1 cellular context compared by ENCODE assay signal in genomic region chr11:655036-655726, GRCh38.
TF ChIP-seq lines count a peak whose summit lies in the region.

No MANE protein-coding gene starts in this region.

TF ChIP-seq in HepG2, 621 proteins besides CTCF, POLR2A, EP300 and RAD21 (continued from another document and continues in another):
- TF ChIP-seq, protein P1, sequence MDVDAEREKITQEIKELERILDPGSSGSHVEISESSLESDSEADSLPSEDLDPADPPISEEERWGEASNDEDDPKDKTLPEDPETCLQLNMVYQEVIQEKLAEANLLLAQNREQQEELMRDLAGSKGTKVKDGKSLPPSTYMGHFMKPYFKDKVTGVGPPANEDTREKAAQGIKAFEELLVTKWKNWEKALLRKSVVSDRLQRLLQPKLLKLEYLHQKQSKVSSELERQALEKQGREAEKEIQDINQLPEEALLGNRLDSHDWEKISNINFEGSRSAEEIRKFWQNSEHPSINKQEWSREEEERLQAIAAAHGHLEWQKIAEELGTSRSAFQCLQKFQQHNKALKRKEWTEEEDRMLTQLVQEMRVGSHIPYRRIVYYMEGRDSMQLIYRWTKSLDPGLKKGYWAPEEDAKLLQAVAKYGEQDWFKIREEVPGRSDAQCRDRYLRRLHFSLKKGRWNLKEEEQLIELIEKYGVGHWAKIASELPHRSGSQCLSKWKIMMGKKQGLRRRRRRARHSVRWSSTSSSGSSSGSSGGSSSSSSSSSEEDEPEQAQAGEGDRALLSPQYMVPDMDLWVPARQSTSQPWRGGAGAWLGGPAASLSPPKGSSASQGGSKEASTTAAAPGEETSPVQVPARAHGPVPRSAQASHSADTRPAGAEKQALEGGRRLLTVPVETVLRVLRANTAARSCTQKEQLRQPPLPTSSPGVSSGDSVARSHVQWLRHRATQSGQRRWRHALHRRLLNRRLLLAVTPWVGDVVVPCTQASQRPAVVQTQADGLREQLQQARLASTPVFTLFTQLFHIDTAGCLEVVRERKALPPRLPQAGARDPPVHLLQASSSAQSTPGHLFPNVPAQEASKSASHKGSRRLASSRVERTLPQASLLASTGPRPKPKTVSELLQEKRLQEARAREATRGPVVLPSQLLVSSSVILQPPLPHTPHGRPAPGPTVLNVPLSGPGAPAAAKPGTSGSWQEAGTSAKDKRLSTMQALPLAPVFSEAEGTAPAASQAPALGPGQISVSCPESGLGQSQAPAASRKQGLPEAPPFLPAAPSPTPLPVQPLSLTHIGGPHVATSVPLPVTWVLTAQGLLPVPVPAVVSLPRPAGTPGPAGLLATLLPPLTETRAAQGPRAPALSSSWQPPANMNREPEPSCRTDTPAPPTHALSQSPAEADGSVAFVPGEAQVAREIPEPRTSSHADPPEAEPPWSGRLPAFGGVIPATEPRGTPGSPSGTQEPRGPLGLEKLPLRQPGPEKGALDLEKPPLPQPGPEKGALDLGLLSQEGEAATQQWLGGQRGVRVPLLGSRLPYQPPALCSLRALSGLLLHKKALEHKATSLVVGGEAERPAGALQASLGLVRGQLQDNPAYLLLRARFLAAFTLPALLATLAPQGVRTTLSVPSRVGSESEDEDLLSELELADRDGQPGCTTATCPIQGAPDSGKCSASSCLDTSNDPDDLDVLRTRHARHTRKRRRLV (CRISPR knock-in tag; IDR thresholded peaks at IDR 0.05): 0 out of 2 replicates have a peak, but pooled peaks have one; percentile 40
- no peak for TF ChIP-seq ZKSCAN8 (CRISPR knock-in tag; IDR thresholded peaks at IDR 0.05; ENCODE audit: borderline replicate concordance)
- TF ChIP-seq, protein P2, sequence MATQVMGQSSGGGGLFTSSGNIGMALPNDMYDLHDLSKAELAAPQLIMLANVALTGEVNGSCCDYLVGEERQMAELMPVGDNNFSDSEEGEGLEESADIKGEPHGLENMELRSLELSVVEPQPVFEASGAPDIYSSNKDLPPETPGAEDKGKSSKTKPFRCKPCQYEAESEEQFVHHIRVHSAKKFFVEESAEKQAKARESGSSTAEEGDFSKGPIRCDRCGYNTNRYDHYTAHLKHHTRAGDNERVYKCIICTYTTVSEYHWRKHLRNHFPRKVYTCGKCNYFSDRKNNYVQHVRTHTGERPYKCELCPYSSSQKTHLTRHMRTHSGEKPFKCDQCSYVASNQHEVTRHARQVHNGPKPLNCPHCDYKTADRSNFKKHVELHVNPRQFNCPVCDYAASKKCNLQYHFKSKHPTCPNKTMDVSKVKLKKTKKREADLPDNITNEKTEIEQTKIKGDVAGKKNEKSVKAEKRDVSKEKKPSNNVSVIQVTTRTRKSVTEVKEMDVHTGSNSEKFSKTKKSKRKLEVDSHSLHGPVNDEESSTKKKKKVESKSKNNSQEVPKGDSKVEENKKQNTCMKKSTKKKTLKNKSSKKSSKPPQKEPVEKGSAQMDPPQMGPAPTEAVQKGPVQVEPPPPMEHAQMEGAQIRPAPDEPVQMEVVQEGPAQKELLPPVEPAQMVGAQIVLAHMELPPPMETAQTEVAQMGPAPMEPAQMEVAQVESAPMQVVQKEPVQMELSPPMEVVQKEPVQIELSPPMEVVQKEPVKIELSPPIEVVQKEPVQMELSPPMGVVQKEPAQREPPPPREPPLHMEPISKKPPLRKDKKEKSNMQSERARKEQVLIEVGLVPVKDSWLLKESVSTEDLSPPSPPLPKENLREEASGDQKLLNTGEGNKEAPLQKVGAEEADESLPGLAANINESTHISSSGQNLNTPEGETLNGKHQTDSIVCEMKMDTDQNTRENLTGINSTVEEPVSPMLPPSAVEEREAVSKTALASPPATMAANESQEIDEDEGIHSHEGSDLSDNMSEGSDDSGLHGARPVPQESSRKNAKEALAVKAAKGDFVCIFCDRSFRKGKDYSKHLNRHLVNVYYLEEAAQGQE (IDR thresholded peaks at IDR 0.05; ENCODE audit: borderline replicate concordance in 1 of 2, low read depth in 1 of 2, low read length in 2 of 2): no peak
- no peak for TF ChIP-seq ZNF577 (CRISPR knock-in tag; IDR thresholded peaks at IDR 0.05; ENCODE audit: borderline replicate concordance, low read depth)
- 0 out of 2 replicates have a peak, but pooled peaks have one; percentile 36 for TF ChIP-seq ZNF761 (CRISPR knock-in tag; conservative IDR thresholded peaks at IDR 0.05)
- peak; percentile 49 for TF ChIP-seq SALL1 (CRISPR knock-in tag; IDR thresholded peaks at IDR 0.05)
- TF ChIP-seq ZNF570 (CRISPR knock-in tag; IDR thresholded peaks at IDR 0.05; ENCODE audit: borderline replicate concordance): no peak
- TF ChIP-seq, protein P3, sequence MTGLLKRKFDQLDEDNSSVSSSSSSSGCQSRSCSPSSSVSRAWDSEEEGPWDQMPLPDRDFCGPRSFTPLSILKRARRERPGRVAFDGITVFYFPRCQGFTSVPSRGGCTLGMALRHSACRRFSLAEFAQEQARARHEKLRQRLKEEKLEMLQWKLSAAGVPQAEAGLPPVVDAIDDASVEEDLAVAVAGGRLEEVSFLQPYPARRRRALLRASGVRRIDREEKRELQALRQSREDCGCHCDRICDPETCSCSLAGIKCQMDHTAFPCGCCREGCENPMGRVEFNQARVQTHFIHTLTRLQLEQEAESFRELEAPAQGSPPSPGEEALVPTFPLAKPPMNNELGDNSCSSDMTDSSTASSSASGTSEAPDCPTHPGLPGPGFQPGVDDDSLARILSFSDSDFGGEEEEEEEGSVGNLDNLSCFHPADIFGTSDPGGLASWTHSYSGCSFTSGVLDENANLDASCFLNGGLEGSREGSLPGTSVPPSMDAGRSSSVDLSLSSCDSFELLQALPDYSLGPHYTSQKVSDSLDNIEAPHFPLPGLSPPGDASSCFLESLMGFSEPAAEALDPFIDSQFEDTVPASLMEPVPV (CRISPR knock-in tag; IDR thresholded peaks at IDR 0.05): no peak
- TF ChIP-seq FOSL2 (CRISPR knock-in tag; IDR thresholded peaks at IDR 0.05): peak; percentile 74
- TF ChIP-seq HHEX (CRISPR knock-in tag; IDR thresholded peaks at IDR 0.05): no peak
- no peak for TF ChIP-seq ATAD3A (CRISPR knock-in tag; IDR thresholded peaks at IDR 0.05)
- no peak for TF ChIP-seq ZNF468 (CRISPR knock-in tag; IDR thresholded peaks at IDR 0.05)
- TF ChIP-seq ZFP36 (IDR thresholded peaks at IDR 0.05; ENCODE audit: borderline replicate concordance, low read depth, low read length, partially characterized antibody): no peak
- no peak for TF ChIP-seq ZNF780A (CRISPR knock-in tag; IDR thresholded peaks at IDR 0.05)
- TF ChIP-seq ZNF501 (CRISPR knock-in tag; IDR thresholded peaks at IDR 0.05): peak; percentile 20; the same call in 1 of the 2 replicates
- TF ChIP-seq, protein P4, sequence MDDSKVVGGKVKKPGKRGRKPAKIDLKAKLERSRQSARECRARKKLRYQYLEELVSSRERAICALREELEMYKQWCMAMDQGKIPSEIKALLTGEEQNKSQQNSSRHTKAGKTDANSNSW (CRISPR knock-in tag; IDR thresholded peaks at IDR 0.05; ENCODE audit: borderline replicate concordance): no peak
- no peak for TF ChIP-seq ZNF24 (IDR thresholded peaks at IDR 0.05)
- no peak for TF ChIP-seq GMEB2 (CRISPR knock-in tag; IDR thresholded peaks at IDR 0.05; ENCODE audit: low read depth)
- TF ChIP-seq ZNF256 (CRISPR knock-in tag; conservative IDR thresholded peaks at IDR 0.05): no peak
- TF ChIP-seq ZNF766 (CRISPR knock-in tag; IDR thresholded peaks at IDR 0.05; ENCODE audit: borderline replicate concordance): no peak
- TF ChIP-seq PRDM4 (CRISPR knock-in tag; IDR thresholded peaks at IDR 0.05; ENCODE audit: borderline replicate concordance): no peak
- peak; percentile 5 for TF ChIP-seq ZEB1 (IDR thresholded peaks at IDR 0.05; ENCODE audit: insufficient replicate concordance, low read depth)
- TF ChIP-seq, protein P5, sequence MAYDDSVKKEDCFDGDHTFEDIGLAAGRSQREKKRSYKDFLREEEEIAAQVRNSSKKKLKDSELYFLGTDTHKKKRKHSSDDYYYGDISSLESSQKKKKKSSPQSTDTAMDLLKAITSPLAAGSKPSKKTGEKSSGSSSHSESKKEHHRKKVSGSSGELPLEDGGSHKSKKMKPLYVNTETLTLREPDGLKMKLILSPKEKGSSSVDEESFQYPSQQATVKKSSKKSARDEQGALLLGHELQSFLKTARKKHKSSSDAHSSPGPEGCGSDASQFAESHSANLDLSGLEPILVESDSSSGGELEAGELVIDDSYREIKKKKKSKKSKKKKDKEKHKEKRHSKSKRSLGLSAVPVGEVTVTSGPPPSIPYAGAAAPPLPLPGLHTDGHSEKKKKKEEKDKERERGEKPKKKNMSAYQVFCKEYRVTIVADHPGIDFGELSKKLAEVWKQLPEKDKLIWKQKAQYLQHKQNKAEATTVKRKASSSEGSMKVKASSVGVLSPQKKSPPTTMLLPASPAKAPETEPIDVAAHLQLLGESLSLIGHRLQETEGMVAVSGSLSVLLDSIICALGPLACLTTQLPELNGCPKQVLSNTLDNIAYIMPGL (CRISPR knock-in tag; IDR thresholded peaks at IDR 0.05; ENCODE audit: borderline replicate concordance in 1 of 2, low read depth in 1 of 2): no peak
- TF ChIP-seq NRL (CRISPR knock-in tag; IDR thresholded peaks at IDR 0.05; ENCODE audit: borderline replicate concordance): no peak
- TF ChIP-seq, protein P6, sequence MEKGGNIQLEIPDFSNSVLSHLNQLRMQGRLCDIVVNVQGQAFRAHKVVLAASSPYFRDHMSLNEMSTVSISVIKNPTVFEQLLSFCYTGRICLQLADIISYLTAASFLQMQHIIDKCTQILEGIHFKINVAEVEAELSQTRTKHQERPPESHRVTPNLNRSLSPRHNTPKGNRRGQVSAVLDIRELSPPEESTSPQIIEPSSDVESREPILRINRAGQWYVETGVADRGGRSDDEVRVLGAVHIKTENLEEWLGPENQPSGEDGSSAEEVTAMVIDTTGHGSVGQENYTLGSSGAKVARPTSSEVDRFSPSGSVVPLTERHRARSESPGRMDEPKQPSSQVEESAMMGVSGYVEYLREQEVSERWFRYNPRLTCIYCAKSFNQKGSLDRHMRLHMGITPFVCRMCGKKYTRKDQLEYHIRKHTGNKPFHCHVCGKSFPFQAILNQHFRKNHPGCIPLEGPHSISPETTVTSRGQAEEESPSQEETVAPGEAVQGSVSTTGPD (CRISPR knock-in tag; IDR thresholded peaks at IDR 0.05): no peak
- TF ChIP-seq ZNF124 (CRISPR knock-in tag; IDR thresholded peaks at IDR 0.05): no peak
- peak; percentile 46; the same call in 1 of the 2 replicates for TF ChIP-seq GFI1 (CRISPR knock-in tag; IDR thresholded peaks at IDR 0.05; ENCODE audit: borderline replicate concordance)
- no peak for TF ChIP-seq GATA4 (IDR thresholded peaks at IDR 0.05; ENCODE audit: borderline replicate concordance, low read depth)
- TF ChIP-seq TIGD3 (CRISPR knock-in tag; IDR thresholded peaks at IDR 0.05; ENCODE audit: borderline replicate concordance): no peak
- TF ChIP-seq ZNF775 (CRISPR knock-in tag; IDR thresholded peaks at IDR 0.05; ENCODE audit: borderline replicate concordance): no peak
- TF ChIP-seq, protein P7, sequence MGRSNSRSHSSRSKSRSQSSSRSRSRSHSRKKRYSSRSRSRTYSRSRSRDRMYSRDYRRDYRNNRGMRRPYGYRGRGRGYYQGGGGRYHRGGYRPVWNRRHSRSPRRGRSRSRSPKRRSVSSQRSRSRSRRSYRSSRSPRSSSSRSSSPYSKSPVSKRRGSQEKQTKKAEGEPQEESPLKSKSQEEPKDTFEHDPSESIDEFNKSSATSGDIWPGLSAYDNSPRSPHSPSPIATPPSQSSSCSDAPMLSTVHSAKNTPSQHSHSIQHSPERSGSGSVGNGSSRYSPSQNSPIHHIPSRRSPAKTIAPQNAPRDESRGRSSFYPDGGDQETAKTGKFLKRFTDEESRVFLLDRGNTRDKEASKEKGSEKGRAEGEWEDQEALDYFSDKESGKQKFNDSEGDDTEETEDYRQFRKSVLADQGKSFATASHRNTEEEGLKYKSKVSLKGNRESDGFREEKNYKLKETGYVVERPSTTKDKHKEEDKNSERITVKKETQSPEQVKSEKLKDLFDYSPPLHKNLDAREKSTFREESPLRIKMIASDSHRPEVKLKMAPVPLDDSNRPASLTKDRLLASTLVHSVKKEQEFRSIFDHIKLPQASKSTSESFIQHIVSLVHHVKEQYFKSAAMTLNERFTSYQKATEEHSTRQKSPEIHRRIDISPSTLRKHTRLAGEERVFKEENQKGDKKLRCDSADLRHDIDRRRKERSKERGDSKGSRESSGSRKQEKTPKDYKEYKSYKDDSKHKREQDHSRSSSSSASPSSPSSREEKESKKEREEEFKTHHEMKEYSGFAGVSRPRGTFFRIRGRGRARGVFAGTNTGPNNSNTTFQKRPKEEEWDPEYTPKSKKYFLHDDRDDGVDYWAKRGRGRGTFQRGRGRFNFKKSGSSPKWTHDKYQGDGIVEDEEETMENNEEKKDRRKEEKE (IDR thresholded peaks at IDR 0.05): no peak
- no peak for TF ChIP-seq RNF2 (conservative IDR thresholded peaks at IDR 0.05; ENCODE audit: low read depth)
- TF ChIP-seq ZNF432 (CRISPR knock-in tag; IDR thresholded peaks at IDR 0.05; ENCODE audit: borderline replicate concordance): no peak
- TF ChIP-seq ZSCAN20 (CRISPR knock-in tag; IDR thresholded peaks at IDR 0.05; ENCODE audit: borderline replicate concordance): no peak
- TF ChIP-seq TSC22D2 (CRISPR knock-in tag; IDR thresholded peaks at IDR 0.05; ENCODE audit: borderline replicate concordance): no peak
